Comparison of ENCODE assay signal across 3 cellular contexts in genomic region chr3:150461399-150461798, GRCh38.
TF ChIP-seq lines count a peak whose summit lies in the region.

No MANE protein-coding gene starts in this region.

TF ChIP-seq in SK-N-SH treated with all-trans-retinoic acid at 6 μM for 48 hours, 23 proteins besides CTCF, POLR2A, EP300 and RAD21:
- TF ChIP-seq PATZ1 (CRISPR knock-in tag; IDR thresholded peaks at IDR 0.05; ENCODE audit: borderline replicate concordance) (no peak), CSDC2 (CRISPR knock-in tag; IDR thresholded peaks at IDR 0.05) (no peak), CSRNP3 (CRISPR knock-in tag; IDR thresholded peaks at IDR 0.05) (no peak), TSHZ2 (CRISPR knock-in tag; IDR thresholded peaks at IDR 0.05) (no peak), GLIS3 (CRISPR knock-in tag; IDR thresholded peaks at IDR 0.05) (0 out of 2 replicates have a peak, but pooled peaks have one; percentile 23), ZFP30 (CRISPR knock-in tag; IDR thresholded peaks at IDR 0.05) (no peak), ZNF565 (CRISPR knock-in tag; conservative IDR thresholded peaks at IDR 0.05; ENCODE audit: low read depth) (no peak)
TF ChIP-seq in SK-N-SH treated with all-trans-retinoic acid at 6 μM for 48 hours: peak in this region for 1.

TF ChIP-seq in SK-N-SH, 30 proteins besides CTCF, POLR2A, EP300 and RAD21 (continued from another document):
- no peak for TF ChIP-seq USF1 (IDR thresholded peaks at IDR 0.05; ENCODE audit: borderline replicate concordance, low read depth)
- no peak for TF ChIP-seq TAF1 (IDR thresholded peaks at IDR 0.05; ENCODE audit: borderline replicate concordance, low read depth, low read length)
- TF ChIP-seq RXRA (IDR thresholded peaks at IDR 0.05; ENCODE audit: borderline replicate concordance, low read depth) = no peak
- TF ChIP-seq POLR2AphosphoS5 (IDR thresholded peaks at IDR 0.05; ENCODE audit: low read depth, low read length) = no peak

TF ChIP-seq in HepG2, 621 proteins besides CTCF, POLR2A, EP300 and RAD21 (continued from another document):
- TF ChIP-seq PAWR (CRISPR knock-in tag; IDR thresholded peaks at IDR 0.05; ENCODE audit: borderline replicate concordance) (no peak), CSRNP1 (CRISPR knock-in tag; IDR thresholded peaks at IDR 0.05) (no peak), SMARCE1 (IDR thresholded peaks at IDR 0.05; ENCODE audit: borderline replicate concordance) (no peak), TBX2 (CRISPR knock-in tag; IDR thresholded peaks at IDR 0.05; ENCODE audit: borderline replicate concordance) (no peak), PITX1 (CRISPR knock-in tag; IDR thresholded peaks at IDR 0.05) (no peak), ZNF850 (CRISPR knock-in tag; conservative IDR thresholded peaks at IDR 0.05) (no peak), ZUFSP (CRISPR knock-in tag; IDR thresholded peaks at IDR 0.05; ENCODE audit: borderline replicate concordance) (no peak)
